Comparison of ENCODE assay signal across 10 cellular contexts in genomic region chr6:89596056-89596455, GRCh38. TPM values are rescaled to one million over a fixed set of nuclear protein-coding genes. Genes with fewer than 3 reads are reported as not detected.
DNase-seq lines count a peak whose midpoint lies in the region; ATAC-seq and TF ChIP-seq lines count a peak whose summit lies in the region.
"Had no signal": no experiment of that assay in that cellular context is flagged by ENCODE, and none has a peak within 500 bp of the region (broad histone marks: within the 10 kb centered on the region; RNA-seq: fewer than 3 reads in every experiment).

No MANE protein-coding gene starts in this region.

- H3K27me3 Mint-ChIP-seq in activated B cell treated with CpG ODN at 0.5 μM for 24 hours, result no peaks in the 10 kb centered on the region

- peaks cover 5% of the 10 kb centered on the region for H3K9me3 Mint-ChIP-seq in activated B cell treated with CpG ODN at 0.5 μM for 24 hours
- H3K9me3 Mint-ChIP-seq: nephron had no signal

- H3K4me3 Mint-ChIP-seq in activated B cell treated with CpG ODN at 0.5 μM for 24 hours, result peak overlapping the region; percentile 6
- H3K4me3 Mint-ChIP-seq: nephron had no signal

- CTCF ChIA-PET in activated B cell treated with CpG ODN at 0.5 μM for 24 hours (lab: Charles Lee), result no interaction called here

- peak; percentile 59 for DNase-seq in GM10266 (ENCODE audit: extremely low spot score)
- no peak for DNase-seq in activated B cell treated with CpG ODN at 0.5 μM for 24 hours
- DNase-seq in hippocampal formation (lab: John Stamatoyannopoulos, UW), result no peak
- no peak for DNase-seq in glomerular visceral epithelial cell (ENCODE audit: extremely low spot score)
- no peak for DNase-seq in posterior vena cava (ENCODE audit: low spot score)
- no peak for DNase-seq in HCEC 1CT

- no peaks in the 10 kb centered on the region for H3K36me3 Mint-ChIP-seq in activated B cell treated with CpG ODN at 0.5 μM for 24 hours (ENCODE audit: low read depth)

- ATAC-seq in GM19372 (IDR thresholded peaks at IDR 0.05; ENCODE audit: low read depth, unreplicated experiment) (peak; percentile 88), HG03064 (IDR thresholded peaks at IDR 0.05; ENCODE audit: low read depth, unreplicated experiment) (peak; percentile 75), activated B cell treated with CpG ODN at 0.5 μM for 24 hours (ENCODE audit: low read depth) (peak; percentile 98)
- ATAC-seq: Panc1 had no signal

- POLR2A ChIA-PET in activated B cell treated with CpG ODN at 0.5 μM for 24 hours (lab: Charles Lee), result no interaction called here

- intact Hi-C loops in activated B cell treated with CpG ODN at 0.5 μM for 24 hours (cut with micrococcal nuclease), result loop anchor here (1.0 to 2.0 kb wide), 3 partner anchors 43 to 516 kb away; partner anchors contain the start of genes LYRM2 and PNRC1
- intact Hi-C loops in posterior vena cava (cut with DNase I), result no loop called here

- H3K4me1 Mint-ChIP-seq in activated B cell treated with CpG ODN at 0.5 μM for 24 hours, result peaks cover 30% of the 10 kb centered on the region
- H3K4me1 Mint-ChIP-seq: nephron had no signal

- peak overlapping the region; percentile 88 for H3K27ac Mint-ChIP-seq in activated B cell treated with CpG ODN at 0.5 μM for 24 hours
- H3K27ac Mint-ChIP-seq: nephron had no signal

- no peak for TF ChIP-seq CTCF in GM10266 (IDR thresholded peaks at IDR 0.05; ENCODE audit: control insufficient read depth, insufficient read depth, low read depth, missing control alignments)
- TF ChIP-seq CTCF in activated B cell treated with CpG ODN at 0.5 μM for 24 hours (IDR thresholded peaks at IDR 0.05), result no peak

RNA-seq across cellular contexts. Expression of gene LYRM2, which starts 42.5 kb away (rescaled TPM):
- total RNA-seq in activated B cell treated with CpG ODN at 0.5 μM for 24 hours (41.9 and 44.9 TPM in 2 replicates), posterior vena cava (10 to 100 TPM; 34.1 to 34.3 TPM)
